In genomic region chr1:169546087-169546995, GRCh38 we compare ENCODE assay signal across 8 cellular contexts. TPM values are rescaled to one million over a fixed set of nuclear protein-coding genes. Genes with fewer than 3 reads are reported as not detected.
DNase-seq lines count a peak whose midpoint lies in the region; ATAC-seq, FAIRE-seq and TF ChIP-seq lines count a peak whose summit lies in the region.

No MANE protein-coding gene starts in this region.

- DNase-seq in activated CD8-positive, alpha-beta memory T cell treated with anti-CD3 and anti-CD28 coated beads for 4 hours (ENCODE audit: low read depth in 2 of 2): peak; percentile 11 to 14
- DNase-seq in activated CD8-positive, alpha-beta memory T cell treated with anti-CD3 and anti-CD28 coated beads for 24 hours: no peak
- DNase-seq in NCI-H345 (lab: John Stamatoyannopoulos, UW): peak; percentile 79
- DNase-seq in activated CD4-positive, alpha-beta T cell treated with anti-CD3 and anti-CD28 coated beads, Interleukin-2, amount 10 ng/mL, durations not matched to agents 24 days and 14 days: peak; percentile 90
- DNase-seq in endothelial cell of umbilical vein (ENCODE audit: low read depth, low spot score): peak; percentile 66
- peak in 1 of 3 donors; percentile 88 for DNase-seq in mucosa of descending colon
- DNase-seq in stromal cell of bone marrow (ENCODE audit: low read depth): peak; percentile 46

- no peak for TF ChIP-seq POLR2A in endothelial cell of umbilical vein (IDR thresholded peaks at IDR 0.05; ENCODE audit: low read depth, low read length)

- CTCF ChIA-PET in endothelial cell of umbilical vein (lab: Charles Lee): interaction anchor here (0.6 to 4.5 kb wide), 48 partner anchors 8 to 1204 kb away, joined by 3 to 204 read pairs (median 5); partner anchors contain the start of genes BLZF1, CCDC181, F5 and METTL18

- intact Hi-C loops in activated CD4-positive, alpha-beta T cell treated with anti-CD3 and anti-CD28 coated beads, Interleukin-2, amount 10 ng/mL, durations not matched to agents 24 days and 14 days (cut with micrococcal nuclease): loop anchor here (1.0 to 10.0 kb wide), 4 partner anchors 80 to 1204 kb away; no protein-coding TSS in a partner anchor
- intact Hi-C loops in endothelial cell of umbilical vein (cut with micrococcal nuclease) (loop anchor here (1.0 to 2.0 kb wide), 7 partner anchors 60 to 1204 kb away; partner anchors contain the start of gene BLZF1), mucosa of descending colon (cut with DNase I, micrococcal nuclease) (loop anchor here (5.0 to 10.0 kb wide), 2 partner anchors 79 to 942 kb away; no protein-coding TSS in a partner anchor)

- TF ChIP-seq CTCF in endothelial cell of umbilical vein (IDR thresholded peaks at IDR 0.05; ENCODE audit: extremely low read depth in 1 of 2, insufficient read depth in 1 of 2, low read depth in 1 of 2, low read length in 2 of 2) (peak; percentile 63 to 66), mucosa of descending colon (IDR thresholded peaks at IDR 0.05) (peak; percentile 48)

- peaks cover 49% of the 10 kb centered on the region for H3K36me3 Mint-ChIP-seq in activated CD4-positive, alpha-beta T cell treated with anti-CD3 and anti-CD28 coated beads, Interleukin-2, amount 10 ng/mL, durations not matched to agents 24 days and 14 days (ENCODE audit: low read depth)

- BruUV-seq in endothelial cell of umbilical vein (replicated peaks; lab: Mats Ljungman, UMichigan): no TSS peak

- H3K4me2 ChIP-seq in endothelial cell of umbilical vein (ENCODE audit: insufficient read depth, low read length): no peak overlapping the region

- H3K9ac ChIP-seq in endothelial cell of umbilical vein (replicated peaks; ENCODE audit: extremely low read depth, insufficient read depth, low read length): no peak overlapping the region

- no peak overlapping the region for H3K4me3 Mint-ChIP-seq in activated CD4-positive, alpha-beta T cell treated with anti-CD3 and anti-CD28 coated beads, Interleukin-2, amount 10 ng/mL, durations not matched to agents 24 days and 14 days

- peak; percentile 96 for FAIRE-seq in endothelial cell of umbilical vein (lab: Jason Lieb, UNC)

- H3K27ac Mint-ChIP-seq in activated CD4-positive, alpha-beta T cell treated with anti-CD3 and anti-CD28 coated beads, Interleukin-2, amount 10 ng/mL, durations not matched to agents 24 days and 14 days: no peak overlapping the region

- no peak overlapping the region for H2AFZ ChIP-seq in endothelial cell of umbilical vein (ENCODE audit: low read depth, low read length)

- no peaks in the 10 kb centered on the region for H3K9me1 ChIP-seq in endothelial cell of umbilical vein (replicated peaks; ENCODE audit: control insufficient read depth, extremely low read depth, insufficient read depth, low read length)

- POLR2A ChIA-PET in endothelial cell of umbilical vein (lab: Charles Lee): no interaction called here

- H3K9me3 ChIP-seq in endothelial cell of umbilical vein (replicated peaks; ENCODE audit: control insufficient read depth, insufficient read depth, low read length) (no peaks in the 10 kb centered on the region), mucosa of descending colon (no peaks in the 10 kb centered on the region)

- no peaks in the 10 kb centered on the region for H3K79me2 ChIP-seq in endothelial cell of umbilical vein (ENCODE audit: control insufficient read depth, insufficient read depth, low read length)

- H3K4me1 ChIP-seq in endothelial cell of umbilical vein (ENCODE audit: control insufficient read depth, extremely low read depth, insufficient read depth, low read length) (no peaks in the 10 kb centered on the region), mucosa of descending colon (ENCODE audit: low read depth) (no peaks in the 10 kb centered on the region)

- no peaks in the 10 kb centered on the region for H3K9me3 Mint-ChIP-seq in activated CD4-positive, alpha-beta T cell treated with anti-CD3 and anti-CD28 coated beads, Interleukin-2, amount 10 ng/mL, durations not matched to agents 24 days and 14 days

- peaks cover 0 to 2% of the 10 kb centered on the region in 2 experiments for H3K27me3 ChIP-seq in endothelial cell of umbilical vein (ENCODE audit: control insufficient read depth in 2 of 2, insufficient read depth in 2 of 2, low read length in 2 of 2)

- H3K4me3 ChIP-seq in endothelial cell of umbilical vein (replicated peaks in 1 of 3; ENCODE audit: insufficient read depth in 1 of 3, low read depth in 1 of 3, low read length in 3 of 3) (no peak overlapping the region), mucosa of descending colon (no peak overlapping the region)

- H3K4me1 Mint-ChIP-seq in activated CD4-positive, alpha-beta T cell treated with anti-CD3 and anti-CD28 coated beads, Interleukin-2, amount 10 ng/mL, durations not matched to agents 24 days and 14 days: peaks cover 19% of the 10 kb centered on the region

- no peak overlapping the region for H3K27ac ChIP-seq in endothelial cell of umbilical vein (ENCODE audit: insufficient read depth, low read depth, low read length)

- H3K27me3 Mint-ChIP-seq in activated CD4-positive, alpha-beta T cell treated with anti-CD3 and anti-CD28 coated beads, Interleukin-2, amount 10 ng/mL, durations not matched to agents 24 days and 14 days: no peaks in the 10 kb centered on the region

- dilution Hi-C loops in endothelial cell of umbilical vein (cut with MboI; ENCODE audit: extremely low pct_ligation_motif_present, low sequenced_read_pairs): no loop called here

- peak; percentile 82 for ATAC-seq in HG03045 (IDR thresholded peaks at IDR 0.05; ENCODE audit: unreplicated experiment)
- ATAC-seq in mucosa of descending colon: peak; percentile 87

- no peaks in the 10 kb centered on the region for H3K36me3 ChIP-seq in endothelial cell of umbilical vein (ENCODE audit: control insufficient read depth in 2 of 2, extremely low read depth in 1 of 2, insufficient read depth in 2 of 2, low read length in 2 of 2)
- H3K36me3 ChIP-seq in mucosa of descending colon (ENCODE audit: low read depth): no peaks in the 10 kb centered on the region

- no peaks in the 10 kb centered on the region for H4K20me1 ChIP-seq in endothelial cell of umbilical vein (replicated peaks; ENCODE audit: control insufficient read depth, extremely low read depth, insufficient read depth, low read length)

TF ChIP-seq in endothelial cell of umbilical vein, 7 proteins besides CTCF, POLR2A, EP300 and RAD21:
- no peak for TF ChIP-seq MAX (IDR thresholded peaks at IDR 0.05; ENCODE audit: insufficient read depth, insufficient read length)
- TF ChIP-seq EZH2 (IDR thresholded peaks at IDR 0.05; ENCODE audit: borderline replicate concordance, low read depth, low read length, severe bottlenecking): no peak
- no peak for TF ChIP-seq MYC (IDR thresholded peaks at IDR 0.05; ENCODE audit: low read depth, low read length)
- no peak for TF ChIP-seq POLR2AphosphoS5 (IDR thresholded peaks at IDR 0.05; ENCODE audit: insufficient read depth, low read depth, low read length)
- no peak for TF ChIP-seq FOS (IDR thresholded peaks at IDR 0.05; ENCODE audit: borderline replicate concordance, insufficient read depth, low read length)
- TF ChIP-seq JUN (IDR thresholded peaks at IDR 0.05; ENCODE audit: borderline replicate concordance, insufficient read depth, insufficient read length, low read depth): no peak
- no peak for TF ChIP-seq GATA2 (IDR thresholded peaks at IDR 0.05; ENCODE audit: insufficient read depth, insufficient read length, low read depth, low read length)

RNA-seq across cellular contexts. Expression of gene F5, which starts 39.9 kb away (rescaled TPM):
- 46.3 and 51.3 TPM in 2 replicates for total RNA-seq in activated CD4-positive, alpha-beta T cell treated with anti-CD3 and anti-CD28 coated beads, Interleukin-2, amount 10 ng/mL, durations not matched to agents 24 days and 14 days
- not detected in 2 replicates for total RNA-seq in endothelial cell of umbilical vein
- not detected in 2 replicates for polyA plus RNA-seq in endothelial cell of umbilical vein
- polyA plus RNA-seq in endothelial cell of umbilical vein (2011; cell fraction: cytosol; rRNA removed): not detected in 2 replicates
- polyA plus RNA-seq in endothelial cell of umbilical vein (2011; cell fraction: nucleus; rRNA removed): not detected in 2 replicates
- polyA plus RNA-seq in endothelial cell of umbilical vein (2012): not detected in 2 replicates
- polyA minus RNA-seq in endothelial cell of umbilical vein: 0.02 TPM in 1 of 2 replicates, not detected in the other
- not detected for polyA minus RNA-seq in endothelial cell of umbilical vein (2011; cell fraction: cytosol; rRNA and poly(A)+ RNA removed)
- polyA minus RNA-seq in endothelial cell of umbilical vein (2011; cell fraction: nucleus; rRNA and poly(A)+ RNA removed): not detected in 2 replicates
- 1 to 10 TPM in 1 of 3 donors, under 1 TPM in 2; 0.44 to 2.5 (median 0.69) TPM for total RNA-seq in mucosa of descending colon

Comparison
In these comparisons a context has a peak if more than half of its experiments do, and no peak if none do; other contexts are left out.
1. RNA of gene F5, which starts 39.9 kb away (total RNA-seq): 46.3 to 51.3 TPM in activated CD4-positive, alpha-beta T cell treated with anti-CD3 and anti-CD28 coated beads, Interleukin-2, amount 10 ng/mL, durations not matched to agents 24 days and 14 days; 0.44 to 2.5 TPM in mucosa of descending colon and not detected in endothelial cell of umbilical vein; every median in the first group is over 10 times any median in the second.